20 cellular contexts compared by ENCODE assay signal in genomic region chr6:69680302-69680701, GRCh38.
DNase-seq lines count a peak whose midpoint lies in the region; ATAC-seq, FAIRE-seq and TF ChIP-seq lines count a peak whose summit lies in the region.
"Had no signal": no experiment of that assay in that cellular context is flagged by ENCODE, and none has a peak within 500 bp of the region (broad histone marks: within the 10 kb centered on the region; RNA-seq: fewer than 3 reads in every experiment).

No MANE protein-coding gene starts in this region.

- CTCF ChIA-PET in SK-N-SH (lab: Yijun Ruan, JAX): interaction anchor here (1.5 kb wide), 1 partner anchor 705 kb away, joined by 4 read pairs; no protein-coding TSS in a partner anchor

- H3K9ac ChIP-seq in SK-N-SH: no peak overlapping the region
- H3K9ac ChIP-seq: BLaER1 had no signal

- ATAC-seq in GM19463 (IDR thresholded peaks at IDR 0.05; ENCODE audit: unreplicated experiment) (no peak), HG03045 (IDR thresholded peaks at IDR 0.05; ENCODE audit: unreplicated experiment) (no peak), HG02571 (IDR thresholded peaks at IDR 0.05; ENCODE audit: unreplicated experiment) (no peak)
- ATAC-seq: CD8-positive, alpha-beta T cell had no signal

- H3K4me1 ChIP-seq in SK-N-SH (ENCODE audit: control insufficient read depth in 1 of 2, insufficient read depth in 2 of 2, low read depth in 1 of 2, low read length in 1 of 2): peaks cover 0 to 10% of the 10 kb centered on the region in 2 experiments; a peak in 2 of 4 replicates
- H3K4me1 ChIP-seq: Caco-2 had no signal

- peak overlapping the region in 1 of 2 experiments; percentile 73; a peak in 2 of 4 replicates for H3K27ac ChIP-seq in SK-N-SH (ENCODE audit: low read depth in 2 of 2, low read length in 1 of 2)
- H3K27ac ChIP-seq: BLaER1 had no signal

- no peaks in the 10 kb centered on the region for H3K79me2 ChIP-seq in SK-N-SH (ENCODE audit: insufficient read depth)

- H3K4me3 ChIP-seq in SK-N-SH (ENCODE audit: low read depth in 2 of 2, low read length in 1 of 2): no peak overlapping the region
- H3K4me3 ChIP-seq: BLaER1 had no signal

- in situ Hi-C loops in ACHN (cut with HindIII; ENCODE audit: low pct_ligation_motif_present, low pct_unique_long_range_greater_than_20kb, low sequenced_read_pairs): no loop called here

- peak in 1 of 2 experiments; percentile 62; a peak in 2 of 4 replicates for TF ChIP-seq EP300 in SK-N-SH (IDR thresholded peaks at IDR 0.05; ENCODE audit: borderline replicate concordance in 1 of 2, low read depth in 1 of 2, low read length in 1 of 2)

- H4K20me1 ChIP-seq in SK-N-SH (ENCODE audit: insufficient read depth): no peaks in the 10 kb centered on the region
- H4K20me1 ChIP-seq: BLaER1 had no signal

- H3K9me2 ChIP-seq in SK-N-SH: no peaks in the 10 kb centered on the region

- no peak for TF ChIP-seq RAD21 in SK-N-SH (IDR thresholded peaks at IDR 0.05; ENCODE audit: low read length)

- peak; percentile 8 for FAIRE-seq in GM19239 (lab: Jason Lieb, UNC)
- FAIRE-seq: A204.1, D721Med, G401.6, GM12891 had no signal

- no peak overlapping the region for H3K4me2 ChIP-seq in SK-N-SH
- H3K4me2 ChIP-seq: BLaER1 had no signal

- POLR2A ChIA-PET in SK-N-SH (lab: Yijun Ruan, JAX): no interaction called here

- H3F3A ChIP-seq in SK-N-SH (replicated peaks; ENCODE audit: insufficient read depth): no peaks in the 10 kb centered on the region

- DNase-seq in GM19239 (ENCODE audit: insufficient read length, low spot score) (no peak), NCI-H82 treated with DMSO at 0.1 percent for 48 hours (lab: John Stamatoyannopoulos, UW; ENCODE audit: unreplicated experiment) (peak; percentile 40), SK-N-SH (peak; percentile 4), ACHN (no peak)
- DNase-seq: 8988T; AML-193; C1 segment of cervical spinal cord; Caco-2; Calu3; CD4-positive, alpha-beta T cell; CD8-positive, alpha-beta T cell; GF-D8 had no signal

- H3K27me3 ChIP-seq in SK-N-SH (ENCODE audit: insufficient read depth): no peaks in the 10 kb centered on the region
- H3K27me3 ChIP-seq: BLaER1 had no signal

- H2AFZ ChIP-seq in SK-N-SH (ENCODE audit: low read depth): no peak overlapping the region

- H3K9me3 ChIP-seq in SK-N-SH: no peaks in the 10 kb centered on the region
- H3K9me3 ChIP-seq: BLaER1, Caco-2 had no signal

- H3K36me3 ChIP-seq in SK-N-SH (replicated peaks in 1 of 2; ENCODE audit: control insufficient read depth in 1 of 2, insufficient read depth in 2 of 2, low read length in 1 of 2): peaks cover 3 to 13% of the 10 kb centered on the region in 2 experiments
- H3K36me3 ChIP-seq: BLaER1 had no signal

- no peak for TF ChIP-seq CTCF in SK-N-SH (IDR thresholded peaks at IDR 0.05)

- 96% methylated on average over 1 of the region's 1 CpG for WGBS in SK-N-SH (ENCODE audit: low lambda C conversion rate)

TF ChIP-seq in SK-N-SH, 30 proteins besides CTCF, POLR2A, EP300 and RAD21:
- TF ChIP-seq MXI1 (IDR thresholded peaks at IDR 0.05; ENCODE audit: low read depth, low read length) (0 out of 2 replicates have a peak, but pooled peaks have one; percentile 32), RCOR1 (IDR thresholded peaks at IDR 0.05; ENCODE audit: low read length) (0 out of 2 replicates have a peak, but pooled peaks have one; percentile 14), TAF1 (IDR thresholded peaks at IDR 0.05; ENCODE audit: borderline replicate concordance, low read depth, low read length) (no peak), CHD2 (IDR thresholded peaks at IDR 0.05; ENCODE audit: low read length, partially characterized antibody) (no peak)

Comparison
In these comparisons a context has a peak if more than half of its experiments do, and no peak if none do; other contexts are left out.
1. DNase-seq: peak in NCI-H82 treated with DMSO at 0.1 percent for 48 hours (single experiment) and SK-N-SH (single experiment); none in GM19239 (single experiment) and ACHN (single experiment).